1 cellular context compared by ENCODE assay signal in the genomic region with DNA sequence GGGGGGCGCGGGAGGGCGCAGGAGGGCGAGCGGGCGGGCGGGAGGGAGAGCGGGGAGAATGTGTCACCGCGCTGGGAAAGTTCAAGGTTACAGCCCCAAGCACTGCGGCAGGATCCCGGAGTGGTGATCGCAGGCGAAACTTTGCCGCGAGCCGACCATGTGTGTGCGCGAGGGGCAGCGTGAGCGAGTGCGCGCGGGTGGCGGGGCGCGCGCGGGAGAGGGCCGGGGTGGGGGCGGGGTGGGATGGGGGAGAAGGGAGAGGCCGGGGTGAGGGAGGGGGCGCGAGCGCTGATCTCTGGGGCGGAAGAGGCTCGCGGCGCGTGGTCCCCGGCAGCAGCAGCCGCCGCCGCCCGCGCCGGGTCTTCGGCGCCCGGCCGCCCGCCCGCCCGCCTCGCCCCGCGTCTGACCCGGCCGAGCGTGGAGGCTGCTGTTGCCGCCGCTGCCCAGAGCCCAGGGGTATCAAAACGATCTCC.
TF ChIP-seq lines count a peak whose summit lies in the region.

Gene NFIB, minus strand, starts transcription at position 191 of the 473 bp plus-strand sequence. CDS start 630 bp downstream, outside the sequence.

TF ChIP-seq in SK-N-SH, 30 proteins besides CTCF, POLR2A, EP300 and RAD21 (continued from another document):
- TF ChIP-seq, protein P1, sequence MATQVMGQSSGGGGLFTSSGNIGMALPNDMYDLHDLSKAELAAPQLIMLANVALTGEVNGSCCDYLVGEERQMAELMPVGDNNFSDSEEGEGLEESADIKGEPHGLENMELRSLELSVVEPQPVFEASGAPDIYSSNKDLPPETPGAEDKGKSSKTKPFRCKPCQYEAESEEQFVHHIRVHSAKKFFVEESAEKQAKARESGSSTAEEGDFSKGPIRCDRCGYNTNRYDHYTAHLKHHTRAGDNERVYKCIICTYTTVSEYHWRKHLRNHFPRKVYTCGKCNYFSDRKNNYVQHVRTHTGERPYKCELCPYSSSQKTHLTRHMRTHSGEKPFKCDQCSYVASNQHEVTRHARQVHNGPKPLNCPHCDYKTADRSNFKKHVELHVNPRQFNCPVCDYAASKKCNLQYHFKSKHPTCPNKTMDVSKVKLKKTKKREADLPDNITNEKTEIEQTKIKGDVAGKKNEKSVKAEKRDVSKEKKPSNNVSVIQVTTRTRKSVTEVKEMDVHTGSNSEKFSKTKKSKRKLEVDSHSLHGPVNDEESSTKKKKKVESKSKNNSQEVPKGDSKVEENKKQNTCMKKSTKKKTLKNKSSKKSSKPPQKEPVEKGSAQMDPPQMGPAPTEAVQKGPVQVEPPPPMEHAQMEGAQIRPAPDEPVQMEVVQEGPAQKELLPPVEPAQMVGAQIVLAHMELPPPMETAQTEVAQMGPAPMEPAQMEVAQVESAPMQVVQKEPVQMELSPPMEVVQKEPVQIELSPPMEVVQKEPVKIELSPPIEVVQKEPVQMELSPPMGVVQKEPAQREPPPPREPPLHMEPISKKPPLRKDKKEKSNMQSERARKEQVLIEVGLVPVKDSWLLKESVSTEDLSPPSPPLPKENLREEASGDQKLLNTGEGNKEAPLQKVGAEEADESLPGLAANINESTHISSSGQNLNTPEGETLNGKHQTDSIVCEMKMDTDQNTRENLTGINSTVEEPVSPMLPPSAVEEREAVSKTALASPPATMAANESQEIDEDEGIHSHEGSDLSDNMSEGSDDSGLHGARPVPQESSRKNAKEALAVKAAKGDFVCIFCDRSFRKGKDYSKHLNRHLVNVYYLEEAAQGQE (IDR thresholded peaks at IDR 0.05; ENCODE audit: low read depth, low read length): no peak
- no peak for TF ChIP-seq FOXM1 (IDR thresholded peaks at IDR 0.05; ENCODE audit: low read depth)
- no peak for TF ChIP-seq CHD2 (IDR thresholded peaks at IDR 0.05; ENCODE audit: low read length, partially characterized antibody)
- TF ChIP-seq USF2 (IDR thresholded peaks at IDR 0.05; ENCODE audit: borderline replicate concordance, low read depth, low read length): no peak
- no peak for TF ChIP-seq TCF12 (IDR thresholded peaks at IDR 0.05)
- TF ChIP-seq EZH2phosphoT487 (IDR thresholded peaks at IDR 0.05; ENCODE audit: borderline replicate concordance, low read depth): no peak
- TF ChIP-seq NRF1 (IDR thresholded peaks at IDR 0.05; ENCODE audit: low read depth, low read length): no peak
- TF ChIP-seq JUND (IDR thresholded peaks at IDR 0.05): no peak
- no peak for TF ChIP-seq RCOR1 (IDR thresholded peaks at IDR 0.05; ENCODE audit: low read length)
